ENCODE assay signal across 22 cellular contexts in the genomic region with DNA sequence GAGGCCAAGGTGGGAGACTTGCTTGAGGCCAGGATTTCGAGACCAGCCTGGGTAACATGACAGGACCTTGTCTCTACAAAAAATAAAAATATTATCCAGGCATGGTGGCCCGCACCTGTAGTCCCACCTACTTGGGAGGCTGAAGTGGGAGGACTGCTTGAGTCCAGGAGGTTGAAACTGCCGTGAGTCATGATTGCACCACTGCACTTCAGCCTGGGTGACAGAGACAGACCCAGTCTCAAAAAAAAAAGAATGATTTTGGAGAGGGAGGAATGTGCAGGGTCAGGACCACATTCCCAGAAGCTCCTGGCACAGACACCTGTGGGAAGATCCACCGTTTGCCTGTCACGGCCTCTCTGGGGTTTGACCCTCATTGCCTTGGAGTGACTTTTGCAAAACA. TPM values are rescaled to one million over a fixed set of nuclear protein-coding genes. Genes with fewer than 3 reads are reported as not detected.
DNase-seq lines count a peak whose midpoint lies in the region; ATAC-seq and TF ChIP-seq lines count a peak whose summit lies in the region.
"Had no signal": no experiment of that assay in that cellular context is flagged by ENCODE, and none has a peak within 500 bp of the region (broad histone marks: within the 10 kb centered on the region; RNA-seq: fewer than 3 reads in every experiment).

No MANE protein-coding gene starts in this region.

- peaks cover 12% of the 10 kb centered on the region; the same call in 1 of the 2 replicates for H3K9me3 ChIP-seq in IMR-90 (ENCODE audit: control insufficient read depth, insufficient read depth, low read length)

- no peak overlapping the region for H4K5ac ChIP-seq in IMR-90 (ENCODE audit: low read depth, low read length)

- H2AFZ ChIP-seq in IMR-90 (replicated peaks; ENCODE audit: low read length, poor library complexity) = no peak overlapping the region
- H2AFZ ChIP-seq: GM23338 had no signal

- H3K36me3 Mint-ChIP-seq in nephron progenitor cell (ENCODE audit: low read depth) = peaks cover 6% of the 10 kb centered on the region
- no peaks in the 10 kb centered on the region for H3K36me3 Mint-ChIP-seq in natural killer cell treated with Interleukin-12 subunit alpha and Interleukin-12 subunit beta and Interleukin-15 and Interleukin-18, amount 100 ng/mL, for 72 hours

- no peaks in the 10 kb centered on the region for H3K9me1 ChIP-seq in IMR-90 (ENCODE audit: insufficient read depth, low read length)

- no peak overlapping the region for H3K4me3 Mint-ChIP-seq in nephron progenitor cell
- no peak overlapping the region for H3K4me3 Mint-ChIP-seq in natural killer cell treated with Interleukin-12 subunit alpha and Interleukin-12 subunit beta and Interleukin-15 and Interleukin-18, amount 100 ng/mL, for 72 hours
- H3K4me3 Mint-ChIP-seq: CD4-positive, alpha-beta memory T cell; GM23338; HFFc6 had no signal

- H3K79me1 ChIP-seq in IMR-90 (ENCODE audit: low read depth in 1 of 2, low read length in 2 of 2) = no peaks in the 10 kb centered on the region

- intact Hi-C loops in IMR-90 (cut with micrococcal nuclease) = no loop called here

- no peaks in the 10 kb centered on the region for H3K4me1 ChIP-seq in IMR-90 (ENCODE audit: control insufficient read depth, insufficient read depth, low read length)
- H3K4me1 ChIP-seq: HAP-1 had no signal

- H3K56ac ChIP-seq in IMR-90 (ENCODE audit: extremely low read depth, insufficient read depth, low read length) = no peak overlapping the region

- no peak for TF ChIP-seq POLR2A in IMR-90 (IDR thresholded peaks at IDR 0.05; ENCODE audit: low read depth, low read length)

- H2BK5ac ChIP-seq in IMR-90 (ENCODE audit: low read depth, low read length, poor library complexity, severe bottlenecking) = no peak overlapping the region

- DNase-seq in IMR-90 (no peak), RWPE1 (ENCODE audit: low spot score) (no peak), nephron progenitor cell (no peak), H7 (no peak)
- no peak for DNase-seq in natural killer cell treated with Interleukin-12 subunit alpha and Interleukin-12 subunit beta and Interleukin-15 and Interleukin-18, amount 100 ng/mL, for 72 hours (ENCODE audit: low spot score)
- DNase-seq: C1 segment of cervical spinal cord; Calu3; CD4-positive, alpha-beta memory T cell; COR-L47; DMS53; DMS79 treated with DMSO at 0.1 percent for 48 hours; GF-D8; HFFc6 had no signal

- H2BK120ac ChIP-seq in IMR-90 (ENCODE audit: low read depth, low read length) = no peak overlapping the region

- H3K4me1 Mint-ChIP-seq in nephron progenitor cell = peaks cover 5% of the 10 kb centered on the region
- no peaks in the 10 kb centered on the region for H3K4me1 Mint-ChIP-seq in natural killer cell treated with Interleukin-12 subunit alpha and Interleukin-12 subunit beta and Interleukin-15 and Interleukin-18, amount 100 ng/mL, for 72 hours (ENCODE audit: low read depth in 2 of 2)
- H3K4me1 Mint-ChIP-seq: CD4-positive, alpha-beta memory T cell; GM23338 had no signal

- H2AK9ac ChIP-seq in IMR-90 (replicated peaks; ENCODE audit: low read depth, low read length, poor library complexity) = no peak overlapping the region

- POLR2A ChIA-PET in IMR-90 (lab: Charles Lee; ENCODE audit: unreplicated experiment) (no interaction called here), RWPE1 (lab: Yijun Ruan, JAX; ENCODE audit: low non-redundant PET) (no interaction called here)

- no peak overlapping the region for H3K4ac ChIP-seq in IMR-90 (ENCODE audit: low read depth, low read length)

- WGBS in IMR-90 (ENCODE audit: extremely low coverage in 2 of 2, insufficient read length in 1 of 2), 2 experiments = no CpG with 5 or more reads among the region's 5 CpGs

- no peak overlapping the region for H3K14ac ChIP-seq in IMR-90 (replicated peaks; ENCODE audit: low read depth, low read length)

- H3K27ac ChIP-seq in IMR-90 (ENCODE audit: insufficient read depth, low read length) = no peak overlapping the region
- H3K27ac ChIP-seq in RWPE1 = peak overlapping the region; percentile 4; the same call in 1 of the 2 replicates

- H4K20me1 ChIP-seq in IMR-90 (ENCODE audit: insufficient read depth, low read length) = no peaks in the 10 kb centered on the region

- TF ChIP-seq CTCF in IMR-90 (conservative IDR thresholded peaks at IDR 0.05; ENCODE audit: low read depth, low read length) (no peak), RWPE1 (conservative IDR thresholded peaks at IDR 0.05; ENCODE audit: low read depth) (no peak), nephron progenitor cell (IDR thresholded peaks at IDR 0.05) (no peak)

- H3K9ac ChIP-seq in IMR-90 (ENCODE audit: low read depth, low read length) = no peak overlapping the region

- H3K23ac ChIP-seq in IMR-90 (ENCODE audit: low read depth, low read length) = no peak overlapping the region

- in situ Hi-C loops in IMR-90 (cut with MboI; ENCODE audit: low sequenced_read_pairs) = no loop called here

- TF ChIP-seq RAD21 in IMR-90 (IDR thresholded peaks at IDR 0.05; ENCODE audit: low read length) = no peak

- H3K27me3 ChIP-seq in IMR-90 (ENCODE audit: control insufficient read depth, insufficient read depth, low read length) (no peaks in the 10 kb centered on the region), H7 (ENCODE audit: control insufficient read depth, insufficient read depth, low read length) (no peaks in the 10 kb centered on the region)

- H2BK15ac ChIP-seq in IMR-90 (ENCODE audit: low read depth, low read length) = no peak overlapping the region

- dilution Hi-C loops in IMR-90 (cut with HindIII; ENCODE audit: low sequenced_read_pairs, unreplicated experiment) = no loop called here

- peaks cover 8% of the 10 kb centered on the region for H3K27me3 Mint-ChIP-seq in nephron progenitor cell (ENCODE audit: low read depth, poor library complexity)
- H3K27me3 Mint-ChIP-seq in natural killer cell treated with Interleukin-12 subunit alpha and Interleukin-12 subunit beta and Interleukin-15 and Interleukin-18, amount 100 ng/mL, for 72 hours = no peaks in the 10 kb centered on the region
- H3K27me3 Mint-ChIP-seq: CD4-positive, alpha-beta memory T cell had no signal

- no peak overlapping the region for H3K4me2 ChIP-seq in IMR-90 (ENCODE audit: low read depth, low read length)
- H3K4me2 ChIP-seq: GM23338 had no signal

- peak overlapping the region; percentile 51 for H3K27ac Mint-ChIP-seq in nephron progenitor cell
- no peak overlapping the region for H3K27ac Mint-ChIP-seq in natural killer cell treated with Interleukin-12 subunit alpha and Interleukin-12 subunit beta and Interleukin-15 and Interleukin-18, amount 100 ng/mL, for 72 hours
- H3K27ac Mint-ChIP-seq: CD4-positive, alpha-beta memory T cell; GM23338; HFFc6 had no signal

- peaks cover 12% of the 10 kb centered on the region for H3K9me3 Mint-ChIP-seq in nephron progenitor cell
- H3K9me3 Mint-ChIP-seq in natural killer cell treated with Interleukin-12 subunit alpha and Interleukin-12 subunit beta and Interleukin-15 and Interleukin-18, amount 100 ng/mL, for 72 hours = no peaks in the 10 kb centered on the region

- no peak overlapping the region for H4K8ac ChIP-seq in IMR-90 (ENCODE audit: low read depth in 2 of 2, low read length in 2 of 2)

- H3K4me3 ChIP-seq in IMR-90 (ENCODE audit: insufficient read depth, low read depth, low read length) (no peak overlapping the region), H7 (ENCODE audit: insufficient read depth, low read depth, low read length) (no peak overlapping the region)
- H3K4me3 ChIP-seq: GM23338, HAP-1 had no signal

- CTCF ChIA-PET in IMR-90 (lab: Yijun Ruan, JAX) = no interaction called here
- CTCF ChIA-PET in RWPE1 (lab: Yijun Ruan, JAX) = no interaction called here

- ATAC-seq in IMR-90 (ENCODE audit: low read depth) (no peak), HG03354 (IDR thresholded peaks at IDR 0.05; ENCODE audit: poor library complexity, severe bottlenecking, unreplicated experiment) (no peak)
- ATAC-seq in natural killer cell treated with Interleukin-12 subunit alpha and Interleukin-12 subunit beta and Interleukin-15 and Interleukin-18, amount 100 ng/mL, for 72 hours = no peak

- H3K36me3 ChIP-seq in IMR-90 (ENCODE audit: control insufficient read depth, insufficient read depth, low read length) (no peaks in the 10 kb centered on the region), H7 (replicated peaks; ENCODE audit: control insufficient read depth, insufficient read depth, low read length) (no peaks in the 10 kb centered on the region)
- H3K36me3 ChIP-seq: HAP-1 had no signal

- no peak overlapping the region for H2BK20ac ChIP-seq in IMR-90 (ENCODE audit: low read depth, low read length)

- H4K91ac ChIP-seq in IMR-90 (ENCODE audit: insufficient read depth, low read depth, low read length) = no peak overlapping the region

- no peak overlapping the region for H2AK5ac ChIP-seq in IMR-90 (ENCODE audit: low read depth, low read length)

- no peak overlapping the region for H3K18ac ChIP-seq in IMR-90 (ENCODE audit: low read depth, low read length)

- no TSS peak for BruUV-seq in IMR-90 (replicated peaks; lab: Mats Ljungman, UMichigan)

RNA-seq across cellular contexts. Expression of gene BAX, which starts 9.3 kb away (rescaled TPM):
- 23.3 and 26.1 TPM in 2 replicates for total RNA-seq in IMR-90 (2012; rRNA removed)
- polyA plus RNA-seq in IMR-90 (2012; rRNA removed) = 169 and 181 TPM in 2 replicates
- 205 and 279 TPM in 2 replicates for polyA plus RNA-seq in IMR-90 (2012; cell fraction: cytosol; rRNA removed)
- 285 and 331 TPM in 2 replicates for polyA plus RNA-seq in IMR-90 (2012; cell fraction: nucleus; rRNA removed; ENCODE audit: low replicate concordance)
- total RNA-seq in H7 (2014; rRNA removed; shearing (Covaris generic)) = 57.8 and 72.6 TPM in 2 replicates
- total RNA-seq in natural killer cell treated with Interleukin-12 subunit alpha and Interleukin-12 subunit beta and Interleukin-15 and Interleukin-18, amount 100 ng/mL, for 72 hours = 100 to 1,000 TPM; 203 to 305 TPM

RNA-seq across cellular contexts. Expression of gene DHDH, which starts 11.9 kb away (rescaled TPM):
- 0.28 and 0.36 TPM in 2 replicates for total RNA-seq in IMR-90 (2012; rRNA removed)
- 0.33 and 0.53 TPM in 2 replicates for polyA plus RNA-seq in IMR-90 (2012; rRNA removed)
- polyA plus RNA-seq in IMR-90 (2012; cell fraction: cytosol; rRNA removed) = 0.17 and 1.3 TPM in 2 replicates
- polyA plus RNA-seq in IMR-90 (2012; cell fraction: nucleus; rRNA removed; ENCODE audit: low replicate concordance) = 0.65 and 0.70 TPM in 2 replicates
- total RNA-seq in H7 (2014; rRNA removed; shearing (Covaris generic)) = not detected in 2 replicates
- total RNA-seq in natural killer cell treated with Interleukin-12 subunit alpha and Interleukin-12 subunit beta and Interleukin-15 and Interleukin-18, amount 100 ng/mL, for 72 hours = under 1 TPM in 1 of 2 donors, not detected in 1; 0.43 TPM
- total RNA-seq: A172, A673, Daoy, HFFc6 had no signal
- polyA plus RNA-seq: BJ had no signal

RNA-seq across cellular contexts. Expression of gene FTL, which starts 19.7 kb away (rescaled TPM):
- total RNA-seq in IMR-90 (2012; rRNA removed) = 913 and 1,057 TPM in 2 replicates
- 2,766 and 2,944 TPM in 2 replicates for polyA plus RNA-seq in IMR-90 (2012; rRNA removed)
- polyA plus RNA-seq in IMR-90 (2012; cell fraction: cytosol; rRNA removed) = 1,686 and 2,711 TPM in 2 replicates
- 443 and 473 TPM in 2 replicates for polyA plus RNA-seq in IMR-90 (2012; cell fraction: nucleus; rRNA removed; ENCODE audit: low replicate concordance)
- 2,437 and 3,282 TPM in 2 replicates for total RNA-seq in H7 (2014; rRNA removed; shearing (Covaris generic))
- total RNA-seq in natural killer cell treated with Interleukin-12 subunit alpha and Interleukin-12 subunit beta and Interleukin-15 and Interleukin-18, amount 100 ng/mL, for 72 hours = 1,000 to 10,000 TPM; 1,643 to 2,467 TPM

RNA-seq across cellular contexts. Expression of gene NUCB1, which starts 45.3 kb away (rescaled TPM):
- total RNA-seq in IMR-90 (2012; rRNA removed) = 37.3 and 39.2 TPM in 2 replicates
- polyA plus RNA-seq in IMR-90 (2012; rRNA removed) = 253 and 261 TPM in 2 replicates
- 236 and 325 TPM in 2 replicates for polyA plus RNA-seq in IMR-90 (2012; cell fraction: cytosol; rRNA removed)
- polyA plus RNA-seq in IMR-90 (2012; cell fraction: nucleus; rRNA removed; ENCODE audit: low replicate concordance) = 149 and 260 TPM in 2 replicates
- 173 and 203 TPM in 2 replicates for total RNA-seq in H7 (2014; rRNA removed; shearing (Covaris generic))
- 100 to 1,000 TPM; 213 to 270 TPM for total RNA-seq in natural killer cell treated with Interleukin-12 subunit alpha and Interleukin-12 subunit beta and Interleukin-15 and Interleukin-18, amount 100 ng/mL, for 72 hours

RNA-seq across cellular contexts. Expression of gene TULP2, which starts 46.9 kb away (rescaled TPM):
- under 0.01 TPM in 1 of 2 replicates, not detected in the other for total RNA-seq in IMR-90 (2012; rRNA removed)
- 0.20 and 0.26 TPM in 2 replicates for polyA plus RNA-seq in IMR-90 (2012; rRNA removed)
- polyA plus RNA-seq in IMR-90 (2012; cell fraction: cytosol; rRNA removed) = 0.11 and 0.18 TPM in 2 replicates
- polyA plus RNA-seq in IMR-90 (2012; cell fraction: nucleus; rRNA removed; ENCODE audit: low replicate concordance) = 0.11 and 0.15 TPM in 2 replicates
- total RNA-seq in H7 (2014; rRNA removed; shearing (Covaris generic)) = 0.52 and 1.1 TPM in 2 replicates
- total RNA-seq in natural killer cell treated with Interleukin-12 subunit alpha and Interleukin-12 subunit beta and Interleukin-15 and Interleukin-18, amount 100 ng/mL, for 72 hours = not detected
- total RNA-seq: A172; A673; Calu3; CD4-positive, alpha-beta memory T cell; Daoy; G401; H4 had no signal
- polyA plus RNA-seq: CD4-positive, alpha-beta memory T cell had no signal
